Comparison of ENCODE assay signal across 1 cellular context in genomic region chr2:216107760-216108159, GRCh38.
TF ChIP-seq lines count a peak whose summit lies in the region.

No MANE protein-coding gene starts in this region.

TF ChIP-seq in K562, 482 proteins besides CTCF, POLR2A, EP300 and RAD21:
- TF ChIP-seq MTA2 (IDR thresholded peaks at IDR 0.05; ENCODE audit: low read depth) (no peak), HMGXB4 (CRISPR knock-in tag; IDR thresholded peaks at IDR 0.05) (no peak), THRA (IDR thresholded peaks at IDR 0.05) (no peak), GTF2E2 (tag; IDR thresholded peaks at IDR 0.05) (no peak), TBL1XR1 (IDR thresholded peaks at IDR 0.05; ENCODE audit: low read length in 2 of 2) (no peak), POLR2G (IDR thresholded peaks at IDR 0.05; ENCODE audit: low read depth, low read length) (0 out of 2 replicates have a peak, but pooled peaks have one; percentile 13), ZNF778 (CRISPR knock-in tag; IDR thresholded peaks at IDR 0.05) (no peak), NRF1 (conservative IDR thresholded peaks at IDR 0.05 in 1 of 2, IDR thresholded peaks at IDR 0.05 in 1 of 2) (peak; percentile 15 to 20; a peak in 1 of 4 replicates)
TF ChIP-seq in K562: peak in this region for 2.
